In the genomic region with DNA sequence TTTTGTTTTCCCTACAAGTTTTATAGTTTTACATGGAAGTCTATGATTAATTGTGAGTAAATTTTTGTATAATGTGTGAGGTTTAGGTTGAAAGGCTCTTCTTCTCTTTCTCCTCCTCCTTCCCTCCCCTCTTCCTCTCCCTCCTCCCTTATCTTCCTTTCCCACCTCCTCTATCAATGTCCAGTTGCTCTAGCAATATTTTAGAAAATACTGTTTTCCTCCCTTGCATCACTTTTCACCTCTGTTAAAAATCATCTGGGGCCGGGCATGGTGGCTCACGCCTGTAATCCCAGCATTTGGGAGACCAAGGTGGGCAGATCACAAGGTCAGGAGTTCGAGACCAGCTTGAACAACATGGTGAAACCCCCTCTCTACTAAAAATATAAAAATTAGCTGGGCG, we compare ENCODE assay signal across 1 cellular context.
A peak's percentile ranks its signal among the peaks of the same experiment; 100 is the strongest.
TF ChIP-seq lines count a peak whose summit lies in the region.

No MANE protein-coding gene starts in this region.

TF ChIP-seq in K562, 482 proteins besides CTCF, POLR2A, EP300 and RAD21 (continued from another document and continues in another):
- TF ChIP-seq, protein P1, sequence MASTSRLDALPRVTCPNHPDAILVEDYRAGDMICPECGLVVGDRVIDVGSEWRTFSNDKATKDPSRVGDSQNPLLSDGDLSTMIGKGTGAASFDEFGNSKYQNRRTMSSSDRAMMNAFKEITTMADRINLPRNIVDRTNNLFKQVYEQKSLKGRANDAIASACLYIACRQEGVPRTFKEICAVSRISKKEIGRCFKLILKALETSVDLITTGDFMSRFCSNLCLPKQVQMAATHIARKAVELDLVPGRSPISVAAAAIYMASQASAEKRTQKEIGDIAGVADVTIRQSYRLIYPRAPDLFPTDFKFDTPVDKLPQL (IDR thresholded peaks at IDR 0.05; ENCODE audit: extremely low read depth, insufficient read length): no peak
- TF ChIP-seq CBX3 (IDR thresholded peaks at IDR 0.05; ENCODE audit: borderline replicate concordance in 1 of 2, low read length in 2 of 2) (no peak), SIX5 (IDR thresholded peaks at IDR 0.05; ENCODE audit: borderline replicate concordance in 1 of 2, insufficient read depth in 1 of 2, low read depth in 1 of 2, low read length in 2 of 2) (no peak), PHB (CRISPR knock-in tag; IDR thresholded peaks at IDR 0.05) (no peak), ZFP30 (CRISPR knock-in tag; IDR thresholded peaks at IDR 0.05; ENCODE audit: borderline replicate concordance) (no peak), NR2C2 (CRISPR knock-in tag; IDR thresholded peaks at IDR 0.05) (no peak), NR2C2 (tag; IDR thresholded peaks at IDR 0.05) (no peak), ZNF41 (CRISPR knock-in tag; conservative IDR thresholded peaks at IDR 0.05) (no peak), ARID1B (IDR thresholded peaks at IDR 0.05) (peak; percentile 86), NUFIP1 (IDR thresholded peaks at IDR 0.05; ENCODE audit: partially characterized antibody) (no peak), FOXJ2 (tag; IDR thresholded peaks at IDR 0.05) (no peak), MTA2 (IDR thresholded peaks at IDR 0.05; ENCODE audit: low read depth) (peak; percentile 40; the same call in 1 of the 2 replicates), MXI1 (IDR thresholded peaks at IDR 0.05; ENCODE audit: low read depth, low read length) (no peak), NCOR1 (IDR thresholded peaks at IDR 0.05) (peak; percentile 17; the same call in 1 of the 2 replicates), KDM2B (CRISPR knock-in tag; IDR thresholded peaks at IDR 0.05) (no peak), POLR3G (IDR thresholded peaks at IDR 0.05; ENCODE audit: extremely low read depth, insufficient read length, insufficient replicate concordance) (no peak), SMAD4 (CRISPR knock-in tag; conservative IDR thresholded peaks at IDR 0.05) (0 out of 2 replicates have a peak, but pooled peaks have one; percentile 15), HNRNPL (IDR thresholded peaks at IDR 0.05; ENCODE audit: low read depth, low read length) (no peak), ZNF583 (CRISPR knock-in tag; IDR thresholded peaks at IDR 0.05) (no peak), PYGO2 (tag; IDR thresholded peaks at IDR 0.05) (no peak), DPF2 (IDR thresholded peaks at IDR 0.05) (peak; percentile 66; the same call in 1 of the 2 replicates), MEIS2 (IDR thresholded peaks at IDR 0.05; ENCODE audit: partially characterized antibody) (peak; percentile 46), ZNF699 (CRISPR knock-in tag; IDR thresholded peaks at IDR 0.05; ENCODE audit: insufficient replicate concordance) (no peak), NCOA1 (IDR thresholded peaks at IDR 0.05; ENCODE audit: low read depth) (no peak), CBFA2T3 (IDR thresholded peaks at IDR 0.05) (peak; percentile 59), TAF7 (tag; IDR thresholded peaks at IDR 0.05) (no peak), ZNF347 (CRISPR knock-in tag; IDR thresholded peaks at IDR 0.05; ENCODE audit: low read depth) (no peak), FOXA3 (CRISPR knock-in tag; conservative IDR thresholded peaks at IDR 0.05 in 1 of 2, IDR thresholded peaks at IDR 0.05 in 1 of 2) (no peak), NFIC (IDR thresholded peaks at IDR 0.05) (no peak), ZNF644 (tag; IDR thresholded peaks at IDR 0.05; ENCODE audit: low read depth) (no peak), LEF1 (IDR thresholded peaks at IDR 0.05) (peak; percentile 49; the same call in 1 of the 2 replicates), ZNF134 (CRISPR knock-in tag; conservative IDR thresholded peaks at IDR 0.05) (no peak), SREBF2 (CRISPR knock-in tag; IDR thresholded peaks at IDR 0.05) (no peak), CEBPG (CRISPR knock-in tag; IDR thresholded peaks at IDR 0.05) (peak; percentile 75), CEBPG (tag; conservative IDR thresholded peaks at IDR 0.05 in 1 of 2, IDR thresholded peaks at IDR 0.05 in 1 of 2) (peak in 1 of 2 experiments; percentile 43; a peak in 1 of 4 replicates), NONO (IDR thresholded peaks at IDR 0.05; ENCODE audit: low read depth in 2 of 2, low read length in 1 of 2) (no peak), PHB2 (IDR thresholded peaks at IDR 0.05; ENCODE audit: low read depth) (no peak), HOXB6 (CRISPR knock-in tag; IDR thresholded peaks at IDR 0.05; ENCODE audit: borderline replicate concordance) (no peak), FIP1L1 (IDR thresholded peaks at IDR 0.05; ENCODE audit: low read depth, low read length, poor library complexity, severe bottlenecking) (no peak), HMG20B (CRISPR knock-in tag; IDR thresholded peaks at IDR 0.05) (no peak), TSC22D4 (tag; IDR thresholded peaks at IDR 0.05) (no peak), TCF7 (IDR thresholded peaks at IDR 0.05; ENCODE audit: borderline replicate concordance) (no peak), FUS (optimal IDR thresholded peaks at IDR 0.05; ENCODE audit: low read depth, low read length) (no peak), ZNF212 (CRISPR knock-in tag; IDR thresholded peaks at IDR 0.05) (no peak), ZNF384 (IDR thresholded peaks at IDR 0.05; ENCODE audit: low read depth, low read length) (no peak), TEAD4 (IDR thresholded peaks at IDR 0.05; ENCODE audit: low read length) (no peak), TEAD4 (CRISPR knock-in tag; IDR thresholded peaks at IDR 0.05; ENCODE audit: borderline replicate concordance) (no peak), SMAD3 (CRISPR knock-in tag; conservative IDR thresholded peaks at IDR 0.05) (no peak)
- TF ChIP-seq, protein P2, sequence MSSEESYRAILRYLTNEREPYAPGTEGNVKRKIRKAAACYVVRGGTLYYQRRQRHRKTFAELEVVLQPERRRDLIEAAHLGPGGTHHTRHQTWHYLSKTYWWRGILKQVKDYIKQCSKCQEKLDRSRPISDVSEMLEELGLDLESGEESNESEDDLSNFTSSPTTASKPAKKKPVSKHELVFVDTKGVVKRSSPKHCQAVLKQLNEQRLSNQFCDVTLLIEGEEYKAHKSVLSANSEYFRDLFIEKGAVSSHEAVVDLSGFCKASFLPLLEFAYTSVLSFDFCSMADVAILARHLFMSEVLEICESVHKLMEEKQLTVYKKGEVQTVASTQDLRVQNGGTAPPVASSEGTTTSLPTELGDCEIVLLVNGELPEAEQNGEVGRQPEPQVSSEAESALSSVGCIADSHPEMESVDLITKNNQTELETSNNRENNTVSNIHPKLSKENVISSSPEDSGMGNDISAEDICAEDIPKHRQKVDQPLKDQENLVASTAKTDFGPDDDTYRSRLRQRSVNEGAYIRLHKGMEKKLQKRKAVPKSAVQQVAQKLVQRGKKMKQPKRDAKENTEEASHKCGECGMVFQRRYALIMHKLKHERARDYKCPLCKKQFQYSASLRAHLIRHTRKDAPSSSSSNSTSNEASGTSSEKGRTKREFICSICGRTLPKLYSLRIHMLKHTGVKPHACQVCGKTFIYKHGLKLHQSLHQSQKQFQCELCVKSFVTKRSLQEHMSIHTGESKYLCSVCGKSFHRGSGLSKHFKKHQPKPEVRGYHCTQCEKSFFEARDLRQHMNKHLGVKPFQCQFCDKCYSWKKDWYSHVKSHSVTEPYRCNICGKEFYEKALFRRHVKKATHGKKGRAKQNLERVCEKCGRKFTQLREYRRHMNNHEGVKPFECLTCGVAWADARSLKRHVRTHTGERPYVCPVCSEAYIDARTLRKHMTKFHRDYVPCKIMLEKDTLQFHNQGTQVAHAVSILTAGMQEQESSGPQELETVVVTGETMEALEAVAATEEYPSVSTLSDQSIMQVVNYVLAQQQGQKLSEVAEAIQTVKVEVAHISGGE (CRISPR knock-in tag; IDR thresholded peaks at IDR 0.05): no peak
- TF ChIP-seq, protein P3, sequence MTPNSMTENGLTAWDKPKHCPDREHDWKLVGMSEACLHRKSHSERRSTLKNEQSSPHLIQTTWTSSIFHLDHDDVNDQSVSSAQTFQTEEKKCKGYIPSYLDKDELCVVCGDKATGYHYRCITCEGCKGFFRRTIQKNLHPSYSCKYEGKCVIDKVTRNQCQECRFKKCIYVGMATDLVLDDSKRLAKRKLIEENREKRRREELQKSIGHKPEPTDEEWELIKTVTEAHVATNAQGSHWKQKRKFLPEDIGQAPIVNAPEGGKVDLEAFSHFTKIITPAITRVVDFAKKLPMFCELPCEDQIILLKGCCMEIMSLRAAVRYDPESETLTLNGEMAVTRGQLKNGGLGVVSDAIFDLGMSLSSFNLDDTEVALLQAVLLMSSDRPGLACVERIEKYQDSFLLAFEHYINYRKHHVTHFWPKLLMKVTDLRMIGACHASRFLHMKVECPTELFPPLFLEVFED (CRISPR knock-in tag; conservative IDR thresholded peaks at IDR 0.05): no peak
- TF ChIP-seq, protein P4, sequence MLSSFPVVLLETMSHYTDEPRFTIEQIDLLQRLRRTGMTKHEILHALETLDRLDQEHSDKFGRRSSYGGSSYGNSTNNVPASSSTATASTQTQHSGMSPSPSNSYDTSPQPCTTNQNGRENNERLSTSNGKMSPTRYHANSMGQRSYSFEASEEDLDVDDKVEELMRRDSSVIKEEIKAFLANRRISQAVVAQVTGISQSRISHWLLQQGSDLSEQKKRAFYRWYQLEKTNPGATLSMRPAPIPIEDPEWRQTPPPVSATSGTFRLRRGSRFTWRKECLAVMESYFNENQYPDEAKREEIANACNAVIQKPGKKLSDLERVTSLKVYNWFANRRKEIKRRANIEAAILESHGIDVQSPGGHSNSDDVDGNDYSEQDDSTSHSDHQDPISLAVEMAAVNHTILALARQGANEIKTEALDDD (IDR thresholded peaks at IDR 0.05): no peak
- TF ChIP-seq, protein P5, sequence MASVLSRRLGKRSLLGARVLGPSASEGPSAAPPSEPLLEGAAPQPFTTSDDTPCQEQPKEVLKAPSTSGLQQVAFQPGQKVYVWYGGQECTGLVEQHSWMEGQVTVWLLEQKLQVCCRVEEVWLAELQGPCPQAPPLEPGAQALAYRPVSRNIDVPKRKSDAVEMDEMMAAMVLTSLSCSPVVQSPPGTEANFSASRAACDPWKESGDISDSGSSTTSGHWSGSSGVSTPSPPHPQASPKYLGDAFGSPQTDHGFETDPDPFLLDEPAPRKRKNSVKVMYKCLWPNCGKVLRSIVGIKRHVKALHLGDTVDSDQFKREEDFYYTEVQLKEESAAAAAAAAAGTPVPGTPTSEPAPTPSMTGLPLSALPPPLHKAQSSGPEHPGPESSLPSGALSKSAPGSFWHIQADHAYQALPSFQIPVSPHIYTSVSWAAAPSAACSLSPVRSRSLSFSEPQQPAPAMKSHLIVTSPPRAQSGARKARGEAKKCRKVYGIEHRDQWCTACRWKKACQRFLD (CRISPR knock-in tag; IDR thresholded peaks at IDR 0.05): no peak
- TF ChIP-seq, protein P6, sequence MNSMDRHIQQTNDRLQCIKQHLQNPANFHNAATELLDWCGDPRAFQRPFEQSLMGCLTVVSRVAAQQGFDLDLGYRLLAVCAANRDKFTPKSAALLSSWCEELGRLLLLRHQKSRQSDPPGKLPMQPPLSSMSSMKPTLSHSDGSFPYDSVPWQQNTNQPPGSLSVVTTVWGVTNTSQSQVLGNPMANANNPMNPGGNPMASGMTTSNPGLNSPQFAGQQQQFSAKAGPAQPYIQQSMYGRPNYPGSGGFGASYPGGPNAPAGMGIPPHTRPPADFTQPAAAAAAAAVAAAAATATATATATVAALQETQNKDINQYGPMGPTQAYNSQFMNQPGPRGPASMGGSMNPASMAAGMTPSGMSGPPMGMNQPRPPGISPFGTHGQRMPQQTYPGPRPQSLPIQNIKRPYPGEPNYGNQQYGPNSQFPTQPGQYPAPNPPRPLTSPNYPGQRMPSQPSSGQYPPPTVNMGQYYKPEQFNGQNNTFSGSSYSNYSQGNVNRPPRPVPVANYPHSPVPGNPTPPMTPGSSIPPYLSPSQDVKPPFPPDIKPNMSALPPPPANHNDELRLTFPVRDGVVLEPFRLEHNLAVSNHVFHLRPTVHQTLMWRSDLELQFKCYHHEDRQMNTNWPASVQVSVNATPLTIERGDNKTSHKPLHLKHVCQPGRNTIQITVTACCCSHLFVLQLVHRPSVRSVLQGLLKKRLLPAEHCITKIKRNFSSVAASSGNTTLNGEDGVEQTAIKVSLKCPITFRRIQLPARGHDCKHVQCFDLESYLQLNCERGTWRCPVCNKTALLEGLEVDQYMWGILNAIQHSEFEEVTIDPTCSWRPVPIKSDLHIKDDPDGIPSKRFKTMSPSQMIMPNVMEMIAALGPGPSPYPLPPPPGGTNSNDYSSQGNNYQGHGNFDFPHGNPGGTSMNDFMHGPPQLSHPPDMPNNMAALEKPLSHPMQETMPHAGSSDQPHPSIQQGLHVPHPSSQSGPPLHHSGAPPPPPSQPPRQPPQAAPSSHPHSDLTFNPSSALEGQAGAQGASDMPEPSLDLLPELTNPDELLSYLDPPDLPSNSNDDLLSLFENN (IDR thresholded peaks at IDR 0.05; ENCODE audit: low read depth in 2 of 2, low read length in 2 of 2): no peak
- TF ChIP-seq, protein P7, sequence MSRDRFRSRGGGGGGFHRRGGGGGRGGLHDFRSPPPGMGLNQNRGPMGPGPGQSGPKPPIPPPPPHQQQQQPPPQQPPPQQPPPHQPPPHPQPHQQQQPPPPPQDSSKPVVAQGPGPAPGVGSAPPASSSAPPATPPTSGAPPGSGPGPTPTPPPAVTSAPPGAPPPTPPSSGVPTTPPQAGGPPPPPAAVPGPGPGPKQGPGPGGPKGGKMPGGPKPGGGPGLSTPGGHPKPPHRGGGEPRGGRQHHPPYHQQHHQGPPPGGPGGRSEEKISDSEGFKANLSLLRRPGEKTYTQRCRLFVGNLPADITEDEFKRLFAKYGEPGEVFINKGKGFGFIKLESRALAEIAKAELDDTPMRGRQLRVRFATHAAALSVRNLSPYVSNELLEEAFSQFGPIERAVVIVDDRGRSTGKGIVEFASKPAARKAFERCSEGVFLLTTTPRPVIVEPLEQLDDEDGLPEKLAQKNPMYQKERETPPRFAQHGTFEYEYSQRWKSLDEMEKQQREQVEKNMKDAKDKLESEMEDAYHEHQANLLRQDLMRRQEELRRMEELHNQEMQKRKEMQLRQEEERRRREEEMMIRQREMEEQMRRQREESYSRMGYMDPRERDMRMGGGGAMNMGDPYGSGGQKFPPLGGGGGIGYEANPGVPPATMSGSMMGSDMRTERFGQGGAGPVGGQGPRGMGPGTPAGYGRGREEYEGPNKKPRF (IDR thresholded peaks at IDR 0.05; ENCODE audit: low read depth, low read length): no peak
- TF ChIP-seq, protein P8, sequence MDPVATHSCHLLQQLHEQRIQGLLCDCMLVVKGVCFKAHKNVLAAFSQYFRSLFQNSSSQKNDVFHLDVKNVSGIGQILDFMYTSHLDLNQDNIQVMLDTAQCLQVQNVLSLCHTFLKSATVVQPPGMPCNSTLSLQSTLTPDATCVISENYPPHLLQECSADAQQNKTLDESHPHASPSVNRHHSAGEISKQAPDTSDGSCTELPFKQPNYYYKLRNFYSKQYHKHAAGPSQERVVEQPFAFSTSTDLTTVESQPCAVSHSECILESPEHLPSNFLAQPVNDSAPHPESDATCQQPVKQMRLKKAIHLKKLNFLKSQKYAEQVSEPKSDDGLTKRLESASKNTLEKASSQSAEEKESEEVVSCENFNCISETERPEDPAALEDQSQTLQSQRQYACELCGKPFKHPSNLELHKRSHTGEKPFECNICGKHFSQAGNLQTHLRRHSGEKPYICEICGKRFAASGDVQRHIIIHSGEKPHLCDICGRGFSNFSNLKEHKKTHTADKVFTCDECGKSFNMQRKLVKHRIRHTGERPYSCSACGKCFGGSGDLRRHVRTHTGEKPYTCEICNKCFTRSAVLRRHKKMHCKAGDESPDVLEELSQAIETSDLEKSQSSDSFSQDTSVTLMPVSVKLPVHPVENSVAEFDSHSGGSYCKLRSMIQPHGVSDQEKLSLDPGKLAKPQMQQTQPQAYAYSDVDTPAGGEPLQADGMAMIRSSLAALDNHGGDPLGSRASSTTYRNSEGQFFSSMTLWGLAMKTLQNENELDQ (CRISPR knock-in tag; IDR thresholded peaks at IDR 0.05; ENCODE audit: borderline replicate concordance): no peak
